ENCODE assay signal across 16 cellular contexts in the genomic region with DNA sequence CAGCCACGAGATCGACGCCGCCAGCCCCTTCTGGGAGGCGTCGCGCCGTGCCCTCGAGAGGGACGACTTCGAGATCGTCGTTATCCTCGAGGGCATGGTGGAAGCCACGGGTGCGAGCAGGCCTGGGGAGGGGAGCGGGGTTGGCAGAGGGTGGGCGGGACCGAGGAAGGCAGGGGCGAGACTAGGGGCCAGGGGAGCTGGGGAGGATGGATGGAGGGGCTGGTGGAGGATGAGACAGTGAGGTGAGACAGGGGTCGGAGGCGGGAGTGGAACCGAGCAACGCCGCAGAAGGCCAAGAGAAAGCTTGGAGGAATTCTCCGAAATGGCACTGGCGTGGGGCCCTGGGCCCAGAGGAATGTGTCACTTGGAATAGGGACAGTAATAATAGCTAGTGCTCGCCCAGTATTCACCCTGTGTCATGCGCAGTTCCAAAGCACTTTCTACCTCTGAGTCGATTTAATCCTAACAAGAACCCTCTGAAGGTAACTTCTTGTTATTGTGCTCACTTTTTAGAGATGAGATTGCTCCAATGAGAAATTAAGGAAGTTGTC. TPM values are rescaled to one million over a fixed set of nuclear protein-coding genes. Genes with fewer than 3 reads are reported as not detected.
DNase-seq lines count a peak whose midpoint lies in the region; ATAC-seq, FAIRE-seq and TF ChIP-seq lines count a peak whose summit lies in the region.
"Had no signal": no experiment of that assay in that cellular context is flagged by ENCODE, and none has a peak within 500 bp of the region (broad histone marks: within the 10 kb centered on the region; RNA-seq: fewer than 3 reads in every experiment).

No MANE protein-coding gene starts in this region.

- H3K9me3 ChIP-seq in T-helper 17 cell (ENCODE audit: control insufficient read depth, low read length, poor library complexity, severe bottlenecking) (no peaks in the 10 kb centered on the region), iPS-15b (ENCODE audit: control insufficient read depth, insufficient read depth, low read length) (no peaks in the 10 kb centered on the region), testis (no peaks in the 10 kb centered on the region)
- H3K9me3 ChIP-seq: A549, BLaER1 had no signal

- H3K4me1 ChIP-seq in iPS-15b (ENCODE audit: control insufficient read depth, insufficient read depth, low read length) (no peaks in the 10 kb centered on the region), testis (no peaks in the 10 kb centered on the region)

- no peak overlapping the region for H3K27ac Mint-ChIP-seq in T-helper 17 cell
- H3K27ac Mint-ChIP-seq in central memory CD8-positive, alpha-beta T cell (ENCODE audit: low read depth): no peak overlapping the region
- H3K27ac Mint-ChIP-seq: GM23338 had no signal

- peak overlapping the region; percentile 54 for H3K4me3 ChIP-seq in iPS-15b (ENCODE audit: low read depth, low read length)
- H3K4me3 ChIP-seq in testis: peak overlapping the region; percentile 36
- H3K4me3 ChIP-seq: BLaER1, GM12878, K562 had no signal

- peaks cover 19% of the 10 kb centered on the region for H3K4me1 Mint-ChIP-seq in T-helper 17 cell
- H3K4me1 Mint-ChIP-seq in central memory CD8-positive, alpha-beta T cell: peaks cover 19% of the 10 kb centered on the region

- WGBS in testis, 2 donors: 64 to 68% methylated on average over 21 to 30 of the region's 30 CpGs

- FAIRE-seq in HTR-8/SVneo (lab: Jason Lieb, UNC): no peak

- no peak for ATAC-seq in T-helper 17 cell
- no peak for ATAC-seq in central memory CD8-positive, alpha-beta T cell (replicated peaks; ENCODE audit: extremely low read depth, poor library complexity, severe bottlenecking)
- ATAC-seq in HG02885 (IDR thresholded peaks at IDR 0.05; ENCODE audit: poor library complexity, unreplicated experiment): no peak

- H3K9me3 Mint-ChIP-seq in central memory CD8-positive, alpha-beta T cell: no peaks in the 10 kb centered on the region
- H3K9me3 Mint-ChIP-seq: CD8-positive, alpha-beta T cell; GM23338 had no signal

- no peak for TF ChIP-seq POLR2A in testis (IDR thresholded peaks at IDR 0.05)

- H3K27me3 Mint-ChIP-seq in T-helper 17 cell: peaks cover 35% of the 10 kb centered on the region
- peaks cover 34% of the 10 kb centered on the region for H3K27me3 Mint-ChIP-seq in central memory CD8-positive, alpha-beta T cell

- TF ChIP-seq CTCF in testis (IDR thresholded peaks at IDR 0.05): no peak

- DNase-seq in T-helper 17 cell (no peak), testis (no peak), T1000 (lab: John Stamatoyannopoulos, UW) (no peak), HTR-8/SVneo (ENCODE audit: insufficient read length, low spot score) (no peak)
- no peak for DNase-seq in central memory CD8-positive, alpha-beta T cell (ENCODE audit: low spot score in 2 of 2)

- H3K4me3 Mint-ChIP-seq in T-helper 17 cell: peak overlapping the region; percentile 36
- H3K4me3 Mint-ChIP-seq in central memory CD8-positive, alpha-beta T cell: peak overlapping the region; percentile 62

- H3K36me3 ChIP-seq in iPS-15b (ENCODE audit: control insufficient read depth, insufficient read depth, low read length): no peaks in the 10 kb centered on the region
- H3K36me3 ChIP-seq in testis (ENCODE audit: low read depth, missing control alignments): no peaks in the 10 kb centered on the region

- H3K9ac ChIP-seq in iPS-15b (ENCODE audit: low read depth, low read length): no peak overlapping the region
- H3K9ac ChIP-seq: BLaER1 had no signal

- H3K36me3 Mint-ChIP-seq in T-helper 17 cell (ENCODE audit: low read depth): peaks cover 15% of the 10 kb centered on the region
- H3K36me3 Mint-ChIP-seq in central memory CD8-positive, alpha-beta T cell (ENCODE audit: insufficient read depth): peaks cover 10% of the 10 kb centered on the region

- intact Hi-C loops in testis (cut with DNase I; ENCODE audit: low total_unique reads): no loop called here

- peaks cover 53% of the 10 kb centered on the region for H3K27me3 ChIP-seq in iPS-15b (ENCODE audit: control insufficient read depth, insufficient read depth, low read length)
- no peaks in the 10 kb centered on the region for H3K27me3 ChIP-seq in testis
- H3K27me3 ChIP-seq: BLaER1 had no signal

- no peak overlapping the region for H3K27ac ChIP-seq in testis
- H3K27ac ChIP-seq: A549, BLaER1 had no signal

RNA-seq across cellular contexts. Expression of gene KCNJ9, which starts 3.5 kb away (rescaled TPM):
- total RNA-seq in T-helper 17 cell: not detected
- total RNA-seq in testis: under 1 TPM; 0.55 to 0.68 TPM
- polyA plus RNA-seq in testis (ENCODE audit: insufficient read depth, low read depth, low replicate concordance): 0.37 TPM
- total RNA-seq: Calu3; CD8-positive, alpha-beta T cell; GM12878; K562; NCI-H460; Right ventricle myocardium superior had no signal
- polyA plus RNA-seq: A549, K562 had no signal

RNA-seq across cellular contexts. Expression of gene IGSF8, which starts 13.6 kb away (rescaled TPM):
- total RNA-seq in T-helper 17 cell (10 to 100 TPM; 29.3 to 36.8 TPM), testis (100 to 1,000 TPM; 104 to 119 TPM)
- 79.8 TPM for polyA plus RNA-seq in testis (ENCODE audit: insufficient read depth, low read depth, low replicate concordance)

RNA-seq across cellular contexts. Expression of gene KCNJ10, which starts 14.9 kb away (rescaled TPM):
- total RNA-seq in T-helper 17 cell: not detected
- total RNA-seq in testis: 1 to 10 TPM in 1 of 2 donors, under 1 TPM in 1; 0.79 to 1.5 TPM
- polyA plus RNA-seq in testis (ENCODE audit: insufficient read depth, low read depth, low replicate concordance): 1.9 TPM
- total RNA-seq: Calu3; CD8-positive, alpha-beta T cell; K562; NCI-H460 had no signal

RNA-seq across cellular contexts. Expression of gene ATP1A2, which starts 30.7 kb away (rescaled TPM):
- total RNA-seq in T-helper 17 cell: not detected
- total RNA-seq in testis: 10 to 100 TPM; 14.2 to 27.9 TPM
- polyA plus RNA-seq in testis (ENCODE audit: insufficient read depth, low read depth, low replicate concordance): 13.2 TPM
- total RNA-seq: Calu3; CD8-positive, alpha-beta T cell; GM12878 had no signal

RNA-seq across cellular contexts. Expression of gene PIGM, which starts 53.1 kb away (rescaled TPM):
- 1 to 10 TPM; 2.7 to 3.0 TPM for total RNA-seq in T-helper 17 cell
- 1 to 10 TPM; 5.1 to 6.5 TPM for total RNA-seq in testis
- polyA plus RNA-seq in testis (ENCODE audit: insufficient read depth, low read depth, low replicate concordance): 9.1 TPM
